17 cellular contexts compared by ENCODE assay signal in genomic region chr16:47712276-47713224, GRCh38.
DNase-seq lines count a peak whose midpoint lies in the region; ATAC-seq, FAIRE-seq and TF ChIP-seq lines count a peak whose summit lies in the region.
"Had no signal": no experiment of that assay in that cellular context is flagged by ENCODE, and none has a peak within 500 bp of the region (broad histone marks: within the 10 kb centered on the region; RNA-seq: fewer than 3 reads in every experiment).

No MANE protein-coding gene starts in this region.

- 57% methylated on average over 17 of the region's 17 CpGs for WGBS in HepG2 (ENCODE audit: low lambda C conversion rate)

- TF ChIP-seq CTCF in BE2C (IDR thresholded peaks at IDR 0.05; ENCODE audit: low read depth, low read length) (no peak), HepG2 (CRISPR knock-in tag; IDR thresholded peaks at IDR 0.05) (no peak), Peyer's patch (IDR thresholded peaks at IDR 0.05) (no peak)

- CTCF ChIA-PET in HepG2 (lab: Yijun Ruan, JAX; ENCODE audit: low intra/inter-chr PET ratio, low total read pairs), result no interaction called here

- H3K9me3 ChIP-seq in BE2C, result no peaks in the 10 kb centered on the region
- no peaks in the 10 kb centered on the region for H3K9me3 ChIP-seq in HepG2 (ENCODE audit: low read length)
- no peaks in the 10 kb centered on the region for H3K9me3 ChIP-seq in Peyer's patch
- H3K9me3 ChIP-seq: ascending aorta, psoas muscle, vagina had no signal

- H4K20me1 ChIP-seq in HepG2 (ENCODE audit: insufficient read depth, low read length), result no peaks in the 10 kb centered on the region

- BruUV-seq in HepG2 (replicated peaks; lab: Mats Ljungman, UMichigan), result no TSS peak

- ATAC-seq in GM19372 (IDR thresholded peaks at IDR 0.05; ENCODE audit: low read depth, unreplicated experiment) (peak; percentile 8), SK-N-SH treated with all-trans-retinoic acid at 6 μM for 48 hours (peak; percentile 85), HepG2 (peak; percentile 58), HG03025 (IDR thresholded peaks at IDR 0.05; ENCODE audit: low FRiP score, unreplicated experiment) (no peak)
- ATAC-seq: psoas muscle had no signal

- in situ Hi-C loops in HepG2 (cut with HindIII; ENCODE audit: extremely low pct_ligation_motif_present, low pct_unique_long_range_greater_than_20kb), result no loop called here

- H3K27ac ChIP-seq in HepG2 (ENCODE audit: extremely low read length, insufficient read depth, low read length) (no peak overlapping the region), Peyer's patch (no peak overlapping the region)
- H3K27ac ChIP-seq: ascending aorta, C4-2B, HL-60, psoas muscle, SK-N-MC, vagina had no signal

- POLR2A ChIA-PET in HepG2 (lab: Yijun Ruan, JAX), result no interaction called here

- no peak for FAIRE-seq in HepG2 (lab: Jason Lieb, UNC)

- H3K79me2 ChIP-seq in HepG2 (ENCODE audit: insufficient read depth, low read length), result no peaks in the 10 kb centered on the region

- intact Hi-C loops in HepG2 (cut with micrococcal nuclease; ENCODE audit: unreplicated experiment), result no loop called here

- no peak for TF ChIP-seq EP300 in HepG2 (IDR thresholded peaks at IDR 0.05; ENCODE audit: low read depth in 2 of 2, low read length in 2 of 2)
- TF ChIP-seq EP300 in HepG2 (CRISPR knock-in tag; IDR thresholded peaks at IDR 0.05; ENCODE audit: borderline replicate concordance), result no peak

- H3K4me3 ChIP-seq in BE2C (ENCODE audit: low read depth, low read length) (no peak overlapping the region), HepG2 (replicated peaks in 1 of 3; ENCODE audit: insufficient read depth in 1 of 3, low read depth in 2 of 3, low read length in 3 of 3) (no peak overlapping the region), Peyer's patch (no peak overlapping the region)
- H3K4me3 ChIP-seq: ascending aorta, psoas muscle, SK-N-MC, vagina had no signal

- H3K36me3 ChIP-seq in BE2C (no peaks in the 10 kb centered on the region), HepG2 (replicated peaks in 1 of 2; ENCODE audit: control insufficient read depth in 1 of 2, insufficient read depth in 2 of 2, low read length in 2 of 2) (no peaks in the 10 kb centered on the region), Peyer's patch (no peaks in the 10 kb centered on the region)
- H3K36me3 ChIP-seq: ascending aorta, vagina had no signal

- H3K4me2 ChIP-seq in HepG2 (ENCODE audit: low read depth, low read length), result no peak overlapping the region

- H3K4me1 ChIP-seq in BE2C, result no peaks in the 10 kb centered on the region
- H3K4me1 ChIP-seq in HepG2 (ENCODE audit: insufficient read depth, low read length), result peaks cover 12% of the 10 kb centered on the region
- H3K4me1 ChIP-seq in Peyer's patch, result no peaks in the 10 kb centered on the region
- H3K4me1 ChIP-seq: ascending aorta, psoas muscle, vagina had no signal

- no peak overlapping the region for H3K9ac ChIP-seq in HepG2 (ENCODE audit: insufficient read depth, low read depth, low read length)

- no peak for TF ChIP-seq RAD21 in HepG2 (CRISPR knock-in tag; IDR thresholded peaks at IDR 0.05)

- no peak overlapping the region for H2AFZ ChIP-seq in HepG2 (ENCODE audit: low read length)

- TF ChIP-seq POLR2A in HepG2 (IDR thresholded peaks at IDR 0.05; ENCODE audit: insufficient read depth in 1 of 2, low read depth in 2 of 2, low read length in 2 of 2) (no peak), Peyer's patch (IDR thresholded peaks at IDR 0.05) (no peak)

- DNase-seq in BE2C (peak; percentile 17), HepG2 (ENCODE audit: low spot score) (no peak), Peyer's patch (no peak), MV-4-11 (lab: John Stamatoyannopoulos, UW) (no peak), CD1c-positive myeloid dendritic cell (ENCODE audit: extremely low spot score) (no peak)
- DNase-seq: activated CD4-positive, CD25-positive, alpha-beta regulatory T cell treated with anti-CD3 and anti-CD28 coated beads, Interleukin-2, amount 50 U/mL, for 72 hours; activated T-cell treated with anti-CD3 and anti-CD28 coated beads, Interleukin-2, amount 50 U/mL, for 24 hours; NCI-H2081 treated with DMSO at 0.1 percent for 48 hours had no signal

- H3K27me3 ChIP-seq in BE2C (no peaks in the 10 kb centered on the region), HepG2 (ENCODE audit: control insufficient read depth in 1 of 2, insufficient read depth in 2 of 2, low read length in 2 of 2) (no peaks in the 10 kb centered on the region), Peyer's patch (no peaks in the 10 kb centered on the region)
- H3K27me3 ChIP-seq: ascending aorta, vagina had no signal

TF ChIP-seq in SK-N-SH treated with all-trans-retinoic acid at 6 μM for 48 hours, 23 proteins besides CTCF, POLR2A, EP300 and RAD21:
- TF ChIP-seq CREB5 (CRISPR knock-in tag; IDR thresholded peaks at IDR 0.05; ENCODE audit: low read depth) (no peak), ISL1 (CRISPR knock-in tag; IDR thresholded peaks at IDR 0.05) (no peak), ZFP3 (CRISPR knock-in tag; IDR thresholded peaks at IDR 0.05) (no peak), ARNTL (CRISPR knock-in tag; IDR thresholded peaks at IDR 0.05; ENCODE audit: borderline replicate concordance, low read depth) (no peak), ZFP30 (CRISPR knock-in tag; IDR thresholded peaks at IDR 0.05) (no peak), ZC3H10 (CRISPR knock-in tag; IDR thresholded peaks at IDR 0.05) (no peak), ESRRG (CRISPR knock-in tag; IDR thresholded peaks at IDR 0.05) (no peak), ZNF565 (CRISPR knock-in tag; conservative IDR thresholded peaks at IDR 0.05; ENCODE audit: low read depth) (no peak), TCF4 (CRISPR knock-in tag; IDR thresholded peaks at IDR 0.05; ENCODE audit: borderline replicate concordance) (no peak), CSDC2 (CRISPR knock-in tag; IDR thresholded peaks at IDR 0.05) (no peak), SNAI2 (CRISPR knock-in tag; IDR thresholded peaks at IDR 0.05) (no peak), PPARA (CRISPR knock-in tag; IDR thresholded peaks at IDR 0.05; ENCODE audit: borderline replicate concordance) (no peak), TOX (CRISPR knock-in tag; IDR thresholded peaks at IDR 0.05; ENCODE audit: borderline replicate concordance) (no peak), ZNF8 (CRISPR knock-in tag; IDR thresholded peaks at IDR 0.05) (no peak), GLIS3 (CRISPR knock-in tag; IDR thresholded peaks at IDR 0.05) (no peak)

TF ChIP-seq in HepG2, 621 proteins besides CTCF, POLR2A, EP300 and RAD21:
- TF ChIP-seq MXI1 (IDR thresholded peaks at IDR 0.05; ENCODE audit: borderline replicate concordance, low read depth, low read length), result no peak
- TF ChIP-seq HINFP (CRISPR knock-in tag; IDR thresholded peaks at IDR 0.05; ENCODE audit: low read depth), result no peak
- no peak for TF ChIP-seq ZNF354B (CRISPR knock-in tag; IDR thresholded peaks at IDR 0.05)
- no peak for TF ChIP-seq ZNF101 (CRISPR knock-in tag; IDR thresholded peaks at IDR 0.05; ENCODE audit: borderline replicate concordance, low read depth)
- peak; percentile 54 for TF ChIP-seq AGO2 (optimal IDR thresholded peaks at IDR 0.05; ENCODE audit: low read depth, low read length)
- TF ChIP-seq HNRNPK (IDR thresholded peaks at IDR 0.05; ENCODE audit: low read depth, low read length, poor library complexity, severe bottlenecking), result no peak
TF ChIP-seq in HepG2: peak in this region for 1.
